Comparison of ENCODE assay signal across 9 cellular contexts in the genomic region with DNA sequence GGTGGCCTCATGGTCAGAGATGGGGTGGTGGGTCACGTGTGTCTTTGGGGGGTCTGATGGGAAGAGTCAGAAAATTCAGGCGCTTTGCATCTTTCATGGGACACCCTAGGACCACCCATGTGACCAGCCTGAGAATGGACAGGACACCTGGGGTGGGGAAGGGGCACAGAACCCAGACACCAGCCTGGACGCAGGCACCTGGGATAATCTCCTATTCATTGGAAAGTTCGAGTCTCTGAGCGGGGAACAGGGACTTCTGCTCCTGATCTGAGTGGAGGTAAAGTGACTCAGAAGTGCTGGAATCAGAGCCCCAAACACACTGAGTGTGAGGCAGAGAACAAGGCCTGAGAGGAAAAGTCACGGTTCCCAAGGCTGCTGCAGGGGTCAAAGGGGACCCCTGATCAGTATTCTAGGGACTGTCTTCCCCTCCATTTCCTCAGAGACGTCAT. TPM values are rescaled to one million over a fixed set of nuclear protein-coding genes. Genes with fewer than 3 reads are reported as not detected.
DNase-seq lines count a peak whose midpoint lies in the region; ATAC-seq and TF ChIP-seq lines count a peak whose summit lies in the region.
"Had no signal": no experiment of that assay in that cellular context is flagged by ENCODE, and none has a peak within 500 bp of the region (broad histone marks: within the 10 kb centered on the region; RNA-seq: fewer than 3 reads in every experiment).

No MANE protein-coding gene starts in this region.

- peak overlapping the region; percentile 97 for H3K4me3 Mint-ChIP-seq in activated naive CD4-positive, alpha-beta T cell treated with anti-CD3 and anti-CD28 coated beads for 36 hours
- H3K4me3 Mint-ChIP-seq in activated naive CD8-positive, alpha-beta T cell treated with anti-CD3 and anti-CD28 coated beads, Interleukin-2, amount 10 ng/mL, durations not matched to agents 7 days and 5 days = peak overlapping the region; percentile 93

- peak overlapping the region; percentile 90 for H3K27ac Mint-ChIP-seq in activated naive CD4-positive, alpha-beta T cell treated with anti-CD3 and anti-CD28 coated beads for 36 hours
- peak overlapping the region; percentile 82 for H3K27ac Mint-ChIP-seq in activated naive CD8-positive, alpha-beta T cell treated with anti-CD3 and anti-CD28 coated beads, Interleukin-2, amount 10 ng/mL, durations not matched to agents 7 days and 5 days

- WGBS in right lobe of liver (ENCODE audit: insufficient coverage, low coverage, low lambda C conversion rate, missing lambda C conversion rate) = 67% methylated on average over 2 of the region's 7 CpGs
- WGBS in thymus = 70% methylated on average over 7 of the region's 7 CpGs

- H3K4me1 Mint-ChIP-seq in activated naive CD4-positive, alpha-beta T cell treated with anti-CD3 and anti-CD28 coated beads for 36 hours (ENCODE audit: low read depth) = peaks cover 55% of the 10 kb centered on the region
- H3K4me1 Mint-ChIP-seq in activated naive CD8-positive, alpha-beta T cell treated with anti-CD3 and anti-CD28 coated beads, Interleukin-2, amount 10 ng/mL, durations not matched to agents 7 days and 5 days = peaks cover 55% of the 10 kb centered on the region

- CTCF ChIA-PET in activated naive CD4-positive, alpha-beta T cell treated with anti-CD3 and anti-CD28 coated beads for 36 hours (lab: Charles Lee) = interaction anchor here (2.4 kb wide), 1 partner anchor 11 kb away, joined by 11 read pairs; no protein-coding TSS in a partner anchor

- intact Hi-C loops in activated naive CD4-positive, alpha-beta T cell treated with anti-CD3 and anti-CD28 coated beads for 36 hours (cut with micrococcal nuclease) = no loop called here
- intact Hi-C loops in right lobe of liver (cut with DNase I) (loop anchor here in 1 of 2 donors (10.0 kb wide), 1 partner anchor 71 kb away; no protein-coding TSS in a partner anchor), posterior cingulate gyrus (cut with DNase I) (no loop called here)

- H3K27me3 ChIP-seq in right lobe of liver (no peaks in the 10 kb centered on the region), thymus (ENCODE audit: control insufficient read depth, insufficient read depth) (peaks cover 5% of the 10 kb centered on the region)
- H3K27me3 ChIP-seq: thyroid gland had no signal

- H3K27ac ChIP-seq in right lobe of liver (no peak overlapping the region), thymus (ENCODE audit: low read depth) (no peak overlapping the region)

- TF ChIP-seq CTCF in right lobe of liver (IDR thresholded peaks at IDR 0.05) = no peak

- POLR2A ChIA-PET in activated naive CD8-positive, alpha-beta T cell treated with anti-CD3 and anti-CD28 coated beads, Interleukin-2, amount 10 ng/mL, durations not matched to agents 7 days and 5 days (lab: Charles Lee) = interaction anchor here (0.6 to 2.8 kb wide), 6 partner anchors 67 to 158 kb away, joined by 3 to 7 read pairs (median 3); partner anchors contain the start of gene HLA-C

- TF ChIP-seq POLR2A in right lobe of liver (IDR thresholded peaks at IDR 0.05) = no peak

- no peaks in the 10 kb centered on the region for H3K4me1 ChIP-seq in right lobe of liver
- no peaks in the 10 kb centered on the region for H3K4me1 ChIP-seq in thymus (ENCODE audit: control insufficient read depth, insufficient read depth, low read length)

- H3K4me3 ChIP-seq in right lobe of liver (peak overlapping the region; percentile 18 to 55 (median 49)), thymus (ENCODE audit: low read length) (peak overlapping the region; percentile 71)

- no peaks in the 10 kb centered on the region for H3K9me3 ChIP-seq in right lobe of liver
- H3K9me3 ChIP-seq in thymus (ENCODE audit: control insufficient read depth) = no peaks in the 10 kb centered on the region
- H3K9me3 ChIP-seq: thyroid gland had no signal

- no peak for ATAC-seq in activated naive CD8-positive, alpha-beta T cell treated with anti-CD3 and anti-CD28 coated beads, Interleukin-2, amount 10 ng/mL, durations not matched to agents 7 days and 5 days (ENCODE audit: low read depth)
- no peak for ATAC-seq in right lobe of liver

- peak; percentile 17 for DNase-seq in activated naive CD4-positive, alpha-beta T cell treated with anti-CD3 and anti-CD28 coated beads for 36 hours
- no peak for DNase-seq in activated naive CD4-positive, alpha-beta T cell treated with anti-CD3 and anti-CD28 coated beads, Interleukin-2, amount 50 U/mL, for 16 hours
- DNase-seq in activated naive CD8-positive, alpha-beta T cell treated with anti-CD3 and anti-CD28 coated beads, Interleukin-2, amount 10 ng/mL, durations not matched to agents 7 days and 5 days = no peak
- DNase-seq in right lobe of liver (no peak), retina (no peak), D341Med (ENCODE audit: low spot score) (no peak), posterior cingulate gyrus (no peak)

- peaks cover 41% of the 10 kb centered on the region for H3K36me3 Mint-ChIP-seq in activated naive CD4-positive, alpha-beta T cell treated with anti-CD3 and anti-CD28 coated beads for 36 hours (ENCODE audit: low read depth)
- H3K36me3 Mint-ChIP-seq in activated naive CD8-positive, alpha-beta T cell treated with anti-CD3 and anti-CD28 coated beads, Interleukin-2, amount 10 ng/mL, durations not matched to agents 7 days and 5 days = peaks cover 44% of the 10 kb centered on the region

- H3K27me3 Mint-ChIP-seq in activated naive CD4-positive, alpha-beta T cell treated with anti-CD3 and anti-CD28 coated beads for 36 hours (ENCODE audit: low read depth) = no peaks in the 10 kb centered on the region
- no peaks in the 10 kb centered on the region for H3K27me3 Mint-ChIP-seq in activated naive CD8-positive, alpha-beta T cell treated with anti-CD3 and anti-CD28 coated beads, Interleukin-2, amount 10 ng/mL, durations not matched to agents 7 days and 5 days

- H3K9me3 Mint-ChIP-seq in activated naive CD4-positive, alpha-beta T cell treated with anti-CD3 and anti-CD28 coated beads for 36 hours = no peaks in the 10 kb centered on the region
- H3K9me3 Mint-ChIP-seq in activated naive CD8-positive, alpha-beta T cell treated with anti-CD3 and anti-CD28 coated beads, Interleukin-2, amount 10 ng/mL, durations not matched to agents 7 days and 5 days = peaks cover 2% of the 10 kb centered on the region

- H3K36me3 ChIP-seq in right lobe of liver (peaks cover 0 to 2% (median 0%) of the 10 kb centered on the region in 4 donors), thymus (ENCODE audit: control insufficient read depth, insufficient read depth) (peaks cover 17% of the 10 kb centered on the region)
- H3K36me3 ChIP-seq: thyroid gland had no signal

RNA-seq across cellular contexts. Expression of gene HLA-B, which starts 1.4 kb away (rescaled TPM):
- 1,000 to 10,000 TPM; 3,225 to 3,295 TPM for total RNA-seq in activated naive CD4-positive, alpha-beta T cell treated with anti-CD3 and anti-CD28 coated beads for 36 hours
- total RNA-seq in activated naive CD8-positive, alpha-beta T cell treated with anti-CD3 and anti-CD28 coated beads, Interleukin-2, amount 10 ng/mL, durations not matched to agents 7 days and 5 days = 1,000 to 10,000 TPM; 5,415 to 5,542 TPM
- total RNA-seq in right lobe of liver = 1,000 to 10,000 TPM in 1 of 6 experiments, 100 to 1,000 TPM in 5; 232 to 1,122 (median 585) TPM
- 2,173 TPM for polyA plus RNA-seq in thymus

RNA-seq across cellular contexts. Expression of gene MICA, which starts 47.8 kb away (rescaled TPM):
- total RNA-seq in activated naive CD4-positive, alpha-beta T cell treated with anti-CD3 and anti-CD28 coated beads for 36 hours = 10 to 100 TPM; 10.2 to 10.4 TPM
- 10 to 100 TPM; 24.1 to 25.8 TPM for total RNA-seq in activated naive CD8-positive, alpha-beta T cell treated with anti-CD3 and anti-CD28 coated beads, Interleukin-2, amount 10 ng/mL, durations not matched to agents 7 days and 5 days
- 10 to 100 TPM in 1 of 6 experiments, 1 to 10 TPM in 5; 2.5 to 10.9 (median 6.1) TPM for total RNA-seq in right lobe of liver
- 9.4 TPM for polyA plus RNA-seq in thymus
